23 cellular contexts compared by ENCODE assay signal in the genomic region with DNA sequence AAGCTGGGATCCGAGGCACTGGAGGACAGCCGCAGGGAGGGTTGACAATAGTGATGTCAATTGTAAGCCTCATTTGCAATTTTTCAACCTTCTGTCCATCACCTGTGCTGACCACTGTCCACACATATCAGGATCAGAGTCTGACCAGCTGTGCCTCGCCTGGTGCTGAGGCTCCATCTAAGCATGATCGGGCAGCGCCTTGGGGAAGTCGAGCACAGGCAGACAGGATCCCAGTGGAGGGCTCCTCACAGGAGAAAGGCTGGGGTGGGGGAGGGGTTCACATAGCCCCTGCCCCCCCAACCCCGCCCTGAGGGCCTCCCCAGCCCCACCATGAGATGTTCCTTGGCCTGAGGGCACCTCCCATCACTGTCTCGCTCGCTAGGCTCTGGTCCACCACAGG.
"Had no signal": no experiment of that assay in that cellular context is flagged by ENCODE, and none has a peak within 500 bp of the region (broad histone marks: within the 10 kb centered on the region; RNA-seq: fewer than 3 reads in every experiment).

No MANE protein-coding gene starts in this region.

- H3K4me1 ChIP-seq: lower lobe of right lung, pancreas, testis had no signal

- H3K27me3 Mint-ChIP-seq: type B pancreatic cell had no signal

- ATAC-seq: left ventricle myocardium superior; lower lobe of right lung; natural killer cell; pancreas; right lobe of liver; stimulated activated memory B cell treated with anti-CD40 and anti-IgM and Interleukin-4, amounts not matched to agents 10 μg/mL and 1 μg/mL and 100 μg/mL, for 72 hours; stimulated activated naive CD8-positive, alpha-beta T cell treated with anti-CD3 and anti-CD28 coated beads, Interleukin-15, amount 100 ng/mL, for 72 hours had no signal

- H3K9me3 ChIP-seq: esophagus muscularis mucosa, lower lobe of right lung, pancreas, right lobe of liver, testis, tibial artery had no signal

- DNase-seq: dermis blood vessel endothelial cell; effector memory CD4-positive, alpha-beta T cell; foreskin melanocyte; hypothalamus; immature natural killer cell; islet precursor cell; left ventricle myocardium superior; lower lobe of right lung; natural killer cell; occipital lobe; retina; right lobe of liver; stimulated activated CD4-positive, alpha-beta T cell treated with anti-CD3 and anti-CD28 coated beads, Interleukin-4, amount 100 ng/mL, for 4 hours; stimulated activated naive CD8-positive, alpha-beta T cell treated with anti-CD3 and anti-CD28 coated beads, Interleukin-15, amount 100 ng/mL, for 72 hours; substantia nigra; testis; tibial artery had no signal

- H3K9me3 Mint-ChIP-seq: central memory CD8-positive, alpha-beta T cell; immature natural killer cell; natural killer cell had no signal

- H3K36me3 Mint-ChIP-seq: immature natural killer cell, natural killer cell had no signal

- H3K27me3 ChIP-seq: esophagus muscularis mucosa, pancreas, right lobe of liver, testis, tibial artery had no signal

- H3K36me3 ChIP-seq: right lobe of liver had no signal

- H3K27ac ChIP-seq: lower lobe of right lung, pancreas, right lobe of liver, testis had no signal

- H3K4me3 Mint-ChIP-seq: central memory CD8-positive, alpha-beta T cell; immature natural killer cell; natural killer cell; stimulated activated memory B cell treated with anti-CD40 and anti-IgM and Interleukin-4, amounts not matched to agents 10 μg/mL and 1 μg/mL and 100 μg/mL, for 72 hours; stimulated activated naive CD8-positive, alpha-beta T cell treated with anti-CD3 and anti-CD28 coated beads, Interleukin-15, amount 100 ng/mL, for 72 hours; type B pancreatic cell had no signal

- H3K4me3 ChIP-seq: coronary artery, esophagus muscularis mucosa, lower lobe of right lung, pancreas, right lobe of liver, testis, tibial artery had no signal

- H3K4me1 Mint-ChIP-seq: central memory CD8-positive, alpha-beta T cell; immature natural killer cell; natural killer cell; stimulated activated memory B cell treated with anti-CD40 and anti-IgM and Interleukin-4, amounts not matched to agents 10 μg/mL and 1 μg/mL and 100 μg/mL, for 72 hours; stimulated activated naive CD8-positive, alpha-beta T cell treated with anti-CD3 and anti-CD28 coated beads, Interleukin-15, amount 100 ng/mL, for 72 hours had no signal

- H3K27ac Mint-ChIP-seq: immature natural killer cell; natural killer cell; stimulated activated memory B cell treated with anti-CD40 and anti-IgM and Interleukin-4, amounts not matched to agents 10 μg/mL and 1 μg/mL and 100 μg/mL, for 72 hours; stimulated activated naive CD8-positive, alpha-beta T cell treated with anti-CD3 and anti-CD28 coated beads, Interleukin-15, amount 100 ng/mL, for 72 hours; type B pancreatic cell had no signal
